In the genomic region with DNA sequence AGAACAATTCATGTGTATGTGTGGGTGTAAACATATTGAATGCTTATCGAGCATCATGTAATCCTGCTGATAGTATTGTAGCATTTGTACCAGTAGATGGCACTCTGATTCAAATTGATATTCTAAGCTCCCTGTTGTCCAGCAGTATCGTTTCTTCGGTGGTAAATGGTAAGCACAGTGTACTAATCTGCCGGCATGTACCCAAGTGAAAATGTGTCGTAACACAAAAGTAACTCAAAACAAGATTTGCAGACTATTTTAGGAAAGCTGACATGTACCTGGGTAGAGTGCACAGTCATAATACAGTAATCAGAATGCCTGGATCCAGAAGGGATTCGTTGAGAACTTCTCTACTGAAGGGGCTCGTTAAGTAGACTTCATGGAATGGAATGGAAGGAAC, we compare ENCODE assay signal across 8 cellular contexts.
A peak's percentile ranks its signal among the peaks of the same experiment; 100 is the strongest.
DNase-seq lines count a peak whose midpoint lies in the region; ATAC-seq, FAIRE-seq and TF ChIP-seq lines count a peak whose summit lies in the region.

No MANE protein-coding gene starts in this region.

- FAIRE-seq in HTR-8/SVneo (lab: Jason Lieb, UNC), result peak; percentile 84

- no peak overlapping the region for H3K4me3 Mint-ChIP-seq in stimulated activated effector memory CD8-positive, alpha-beta T cell treated with anti-CD3 and anti-CD28 coated beads, Interleukin-12 subunit alpha, Interleukin-12 subunit beta, amount 100 ng/mL, for 72 hours

- H3K27ac Mint-ChIP-seq in stimulated activated effector memory CD8-positive, alpha-beta T cell treated with anti-CD3 and anti-CD28 coated beads, Interleukin-12 subunit alpha, Interleukin-12 subunit beta, amount 100 ng/mL, for 72 hours, result no peak overlapping the region

- ATAC-seq in GM18517 (IDR thresholded peaks at IDR 0.05; ENCODE audit: unreplicated experiment) (peak; percentile 59), GM21723 (IDR thresholded peaks at IDR 0.05; ENCODE audit: unreplicated experiment) (no peak)
- ATAC-seq in stimulated activated effector memory CD8-positive, alpha-beta T cell treated with anti-CD3 and anti-CD28 coated beads, Interleukin-12 subunit alpha, Interleukin-12 subunit beta, amount 100 ng/mL, for 72 hours, result peak; percentile 66

- in situ Hi-C loops in astrocyte of the spinal cord (cut with HindIII; ENCODE audit: low sequenced_read_pairs), result no loop called here

- DNase-seq in AG20443 (ENCODE audit: low spot score), result peak; percentile 75
- peak; percentile 67 for DNase-seq in HTR-8/SVneo (ENCODE audit: insufficient read length, low spot score)
- peak; percentile 51 for DNase-seq in NCI-H748 treated with DMSO at 0.1 percent for 48 hours (lab: John Stamatoyannopoulos, UW)
- DNase-seq in astrocyte of the spinal cord (ENCODE audit: low read depth, low spot score), result peak; percentile 75
- DNase-seq in iPS DF 4.7 (ENCODE audit: extremely low read depth, low spot score), result peak; percentile 28
- DNase-seq in stimulated activated effector memory CD8-positive, alpha-beta T cell treated with anti-CD3 and anti-CD28 coated beads, Interleukin-12 subunit alpha, Interleukin-12 subunit beta, amount 100 ng/mL, for 72 hours (ENCODE audit: low spot score in 2 of 2), result no peak

- no peaks in the 10 kb centered on the region for H3K9me3 Mint-ChIP-seq in stimulated activated effector memory CD8-positive, alpha-beta T cell treated with anti-CD3 and anti-CD28 coated beads, Interleukin-12 subunit alpha, Interleukin-12 subunit beta, amount 100 ng/mL, for 72 hours

- H3K36me3 Mint-ChIP-seq in stimulated activated effector memory CD8-positive, alpha-beta T cell treated with anti-CD3 and anti-CD28 coated beads, Interleukin-12 subunit alpha, Interleukin-12 subunit beta, amount 100 ng/mL, for 72 hours, result no peaks in the 10 kb centered on the region

- H3K4me1 Mint-ChIP-seq in stimulated activated effector memory CD8-positive, alpha-beta T cell treated with anti-CD3 and anti-CD28 coated beads, Interleukin-12 subunit alpha, Interleukin-12 subunit beta, amount 100 ng/mL, for 72 hours, result no peaks in the 10 kb centered on the region

- H3K4me3 ChIP-seq in astrocyte of the spinal cord (ENCODE audit: low read depth, low read length), result no peak overlapping the region

- TF ChIP-seq CTCF in astrocyte of the spinal cord (IDR thresholded peaks at IDR 0.05; ENCODE audit: low read depth, low read length), result peak; percentile 70

Comparison
In these comparisons a context has a peak if more than half of its experiments do, and no peak if none do; other contexts are left out.
1. DNase-seq: peak in AG20443 (single experiment), HTR-8/SVneo (single experiment), NCI-H748 treated with DMSO at 0.1 percent for 48 hours (single experiment), astrocyte of the spinal cord (single experiment) and iPS DF 4.7 (single experiment); none in stimulated activated effector memory CD8-positive, alpha-beta T cell treated with anti-CD3 and anti-CD28 coated beads, Interleukin-12 subunit alpha, Interleukin-12 subunit beta, amount 100 ng/mL, for 72 hours (0 of 2).